In the genomic region with DNA sequence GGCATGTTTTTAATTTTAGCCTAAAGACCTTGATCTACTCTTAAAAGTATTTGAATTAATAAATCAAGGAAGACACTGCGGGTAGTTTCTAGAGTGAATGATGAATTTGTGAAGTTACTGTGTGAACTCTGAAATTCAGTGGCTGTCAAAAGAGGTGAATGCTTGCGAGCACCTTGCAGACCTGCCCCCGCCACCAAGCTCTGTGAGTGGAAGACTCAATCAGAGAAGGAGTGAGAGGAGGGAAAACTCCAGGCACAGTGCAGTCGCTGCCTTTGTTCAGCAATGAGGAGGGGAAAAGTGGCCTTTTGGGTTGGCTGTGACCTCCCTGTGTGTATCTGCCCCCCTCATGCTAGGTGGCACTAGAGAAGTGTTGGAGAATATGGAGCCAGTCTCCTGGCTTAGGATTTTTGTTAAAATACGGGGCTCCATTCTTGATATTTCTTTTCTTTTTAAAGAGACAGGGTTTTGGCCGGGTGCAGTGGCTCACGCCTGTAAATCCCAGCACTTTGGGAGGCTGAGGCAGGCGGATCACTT, we compare ENCODE assay signal across 14 cellular contexts. TPM values are rescaled to one million over a fixed set of nuclear protein-coding genes. Genes with fewer than 3 reads are reported as not detected.
DNase-seq lines count a peak whose midpoint lies in the region; TF ChIP-seq lines count a peak whose summit lies in the region.
"Had no signal": no experiment of that assay in that cellular context is flagged by ENCODE, and none has a peak within 500 bp of the region (broad histone marks: within the 10 kb centered on the region; RNA-seq: fewer than 3 reads in every experiment).

No MANE protein-coding gene starts in this region.

- no peaks in the 10 kb centered on the region for H3K9me3 ChIP-seq in Caco-2
- no peaks in the 10 kb centered on the region for H3K9me3 ChIP-seq in esophagus muscularis mucosa
- H3K9me3 ChIP-seq: body of pancreas, prostate gland had no signal

- peaks cover 59% of the 10 kb centered on the region for H3K4me1 ChIP-seq in Caco-2
- H3K4me1 ChIP-seq in esophagus muscularis mucosa = peaks cover 24 to 60% (median 58%) of the 10 kb centered on the region in 4 donors
- H3K4me1 ChIP-seq in rectal smooth muscle tissue (ENCODE audit: control insufficient read depth, insufficient read depth, low read length) = peaks cover 31% of the 10 kb centered on the region

- intact Hi-C loops in Caco-2 (cut with micrococcal nuclease; ENCODE audit: unreplicated experiment) = no loop called here
- intact Hi-C loops in esophagus muscularis mucosa (cut with DNase I) = loop anchor here (5.0 kb wide), 1 partner anchor 44 kb away; no protein-coding TSS in a partner anchor

- H3K36me3 ChIP-seq in Caco-2 (ENCODE audit: control insufficient read depth, insufficient read depth, low read length) (no peaks in the 10 kb centered on the region), esophagus muscularis mucosa (no peaks in the 10 kb centered on the region), rectal smooth muscle tissue (ENCODE audit: control insufficient read depth, insufficient read depth, low read length) (no peaks in the 10 kb centered on the region)
- H3K36me3 ChIP-seq: prostate gland had no signal

- TF ChIP-seq CTCF in Caco-2 (IDR thresholded peaks at IDR 0.05; ENCODE audit: insufficient read depth in 1 of 2, low read depth in 1 of 2, low read length in 1 of 2, severe bottlenecking in 1 of 2, unreplicated experiment in 1 of 2) (no peak), esophagus muscularis mucosa (IDR thresholded peaks at IDR 0.05) (no peak)

- H3K9ac ChIP-seq in rectal smooth muscle tissue (ENCODE audit: low read length) = no peak overlapping the region

- DNase-seq in Caco-2 = no peak
- DNase-seq in MV-4-11 (lab: John Stamatoyannopoulos, UW) = peak; percentile 11
- no peak for DNase-seq in esophagus muscularis mucosa (ENCODE audit: extremely low spot score)
- no peak for DNase-seq in NCI-H2196 (lab: John Stamatoyannopoulos, UW; ENCODE audit: unreplicated experiment)
- no peak for DNase-seq in kidney glomerular epithelial cell (lab: John Stamatoyannopoulos, UW)
- DNase-seq in dedifferentiated amniotic fluid mesenchymal stem cell (ENCODE audit: extremely low spot score) = no peak
- DNase-seq: activated CD4-positive, CD25-positive, alpha-beta regulatory T cell; activated naive CD4-positive, alpha-beta T cell treated with anti-CD3 and anti-CD28 coated beads, Interleukin-2, amount 50 U/mL, for 16 hours; body of pancreas; substantia nigra had no signal

- no peaks in the 10 kb centered on the region for H3K27me3 Mint-ChIP-seq in Caco-2 (ENCODE audit: insufficient read depth, unreplicated experiment)

- POLR2A ChIA-PET in Caco-2 (lab: Charles Lee) = no interaction called here

- H3K4me1 Mint-ChIP-seq in Caco-2 (ENCODE audit: low read depth, unreplicated experiment) = peaks cover 39% of the 10 kb centered on the region

- WGBS in esophagus muscularis mucosa = 86% methylated on average over 8 of the region's 8 CpGs

- no peaks in the 10 kb centered on the region for H3K9me3 Mint-ChIP-seq in Caco-2 (ENCODE audit: unreplicated experiment)

- peak overlapping the region in 3 of 4 donors; percentile 73 to 83 (median 74) for H3K27ac ChIP-seq in esophagus muscularis mucosa (replicated peaks in 1 of 4)
- H3K27ac ChIP-seq in rectal smooth muscle tissue (ENCODE audit: low read depth, low read length) = peak overlapping the region; percentile 84
- H3K27ac ChIP-seq: body of pancreas had no signal

- TF ChIP-seq EP300 in esophagus muscularis mucosa (IDR thresholded peaks at IDR 0.05) = no peak

- peaks cover 9% of the 10 kb centered on the region for H3K36me3 Mint-ChIP-seq in Caco-2 (ENCODE audit: insufficient read depth, unreplicated experiment)
- H3K36me3 Mint-ChIP-seq: CD14-positive monocyte had no signal

- H3K4me3 Mint-ChIP-seq in Caco-2 (ENCODE audit: unreplicated experiment) = no peak overlapping the region

- no peaks in the 10 kb centered on the region for H3K27me3 ChIP-seq in Caco-2 (replicated peaks; ENCODE audit: control insufficient read depth, insufficient read depth, low read length)
- H3K27me3 ChIP-seq in esophagus muscularis mucosa = no peaks in the 10 kb centered on the region
- H3K27me3 ChIP-seq in rectal smooth muscle tissue (ENCODE audit: control insufficient read depth, insufficient read depth, low read length) = no peaks in the 10 kb centered on the region
- H3K27me3 ChIP-seq: body of pancreas had no signal

- BruUV-seq in Caco-2 (replicated peaks; lab: Mats Ljungman, UMichigan) = no TSS peak

- H3K27ac Mint-ChIP-seq in Caco-2 (ENCODE audit: unreplicated experiment) = peak overlapping the region; percentile 51

- H3K4me3 ChIP-seq in Caco-2 (ENCODE audit: low read depth, low read length) = no peak overlapping the region
- no peak overlapping the region for H3K4me3 ChIP-seq in esophagus muscularis mucosa
- H3K4me3 ChIP-seq in rectal smooth muscle tissue (ENCODE audit: low read length) = no peak overlapping the region
- H3K4me3 ChIP-seq: body of pancreas, prostate gland had no signal

- TF ChIP-seq POLR2A in esophagus muscularis mucosa (IDR thresholded peaks at IDR 0.05; ENCODE audit: low read depth) = no peak

- CTCF ChIA-PET in Caco-2 (lab: Charles Lee) = interaction anchor here (0.8 to 1.2 kb wide), 2 partner anchors 11 to 17 kb away, joined by 3 read pairs; no protein-coding TSS in a partner anchor

RNA-seq across cellular contexts. Expression of gene LDHD, which starts 53.0 kb away (rescaled TPM):
- total RNA-seq in Caco-2 (2022) (4.1 and 4.5 TPM in 2 replicates), esophagus muscularis mucosa (10 to 100 TPM in 2 of 4 donors, 1 to 10 TPM in 2; 6.7 to 13.2 (median 8.7) TPM)
- total RNA-seq: Daoy had no signal
